In genomic region chr21:37862536-37862935, GRCh38 we compare ENCODE assay signal across 8 cellular contexts. TPM values are rescaled to one million over a fixed set of nuclear protein-coding genes. Genes with fewer than 3 reads are reported as not detected.
DNase-seq lines count a peak whose midpoint lies in the region; ATAC-seq and TF ChIP-seq lines count a peak whose summit lies in the region.

No MANE protein-coding gene starts in this region.

- H3K9me3 ChIP-seq in OCI-LY3 (ENCODE audit: insufficient read depth, low read length) (no peaks in the 10 kb centered on the region), ascending aorta (no peaks in the 10 kb centered on the region)

- no peaks in the 10 kb centered on the region for H3K36me3 ChIP-seq in OCI-LY3 (replicated peaks; ENCODE audit: low read depth, low read length)
- H3K36me3 ChIP-seq in ascending aorta, result no peaks in the 10 kb centered on the region

- H3K27me3 ChIP-seq in OCI-LY3 (ENCODE audit: low read depth, low read length) (no peaks in the 10 kb centered on the region), ascending aorta (no peaks in the 10 kb centered on the region)

- H2AFZ ChIP-seq in OCI-LY3 (ENCODE audit: low read depth, low read length), result peak overlapping the region; percentile 85

- intact Hi-C loops in ascending aorta (cut with DNase I), result no loop called here

- H3K4me3 ChIP-seq in OCI-LY3 (ENCODE audit: low read length), result peak overlapping the region; percentile 33; the same call in 1 of the 2 replicates
- no peak overlapping the region for H3K4me3 ChIP-seq in fibroblast of villous mesenchyme (ENCODE audit: low read depth, low read length)
- H3K4me3 ChIP-seq in ascending aorta, result no peak overlapping the region

- H3K9ac ChIP-seq in OCI-LY3 (ENCODE audit: low read length), result no peak overlapping the region

- TF ChIP-seq CTCF in OCI-LY3 (IDR thresholded peaks at IDR 0.05; ENCODE audit: low read depth, low read length), result no peak
- no peak for TF ChIP-seq CTCF in fibroblast of villous mesenchyme (IDR thresholded peaks at IDR 0.05; ENCODE audit: insufficient read depth, low read depth, low read length)
- no peak for TF ChIP-seq CTCF in ascending aorta (IDR thresholded peaks at IDR 0.05)

- H3K79me2 ChIP-seq in OCI-LY3 (ENCODE audit: low read length), result no peaks in the 10 kb centered on the region

- no peaks in the 10 kb centered on the region for H4K20me1 ChIP-seq in OCI-LY3 (ENCODE audit: insufficient read depth, low read length)

- no peaks in the 10 kb centered on the region for H3K4me1 ChIP-seq in OCI-LY3 (ENCODE audit: low read length)
- no peaks in the 10 kb centered on the region for H3K4me1 ChIP-seq in ascending aorta

- peak; percentile 62 for ATAC-seq in HG02885 (IDR thresholded peaks at IDR 0.05; ENCODE audit: poor library complexity, unreplicated experiment)
- ATAC-seq in HG03354 (IDR thresholded peaks at IDR 0.05; ENCODE audit: poor library complexity, severe bottlenecking, unreplicated experiment), result no peak

- DNase-seq in Caki2 (ENCODE audit: low read depth) (peak; percentile 47), fibroblast of villous mesenchyme (ENCODE audit: low read depth) (peak; percentile 76), OCI-M2 (lab: John Stamatoyannopoulos, UW; ENCODE audit: unreplicated experiment) (no peak), ascending aorta (ENCODE audit: low spot score in 2 of 2) (no peak), activated T-cell treated with anti-CD3 and anti-CD28 coated beads for 4 hours (no peak)

- in situ Hi-C loops in Caki2 (cut with HindIII; ENCODE audit: low pct_unique_long_range_greater_than_20kb, low sequenced_read_pairs), result no loop called here

- peak overlapping the region; percentile 39 for H3K4me2 ChIP-seq in OCI-LY3 (ENCODE audit: low read length)

- H3K27ac ChIP-seq in OCI-LY3 (ENCODE audit: low read length) (no peak overlapping the region), ascending aorta (no peak overlapping the region)

RNA-seq across cellular contexts. Expression of gene KCNJ6, which starts 53.7 kb away (rescaled TPM):
- not detected in 2 replicates for total RNA-seq in Caki2 (2014; rRNA removed; shearing (Covaris generic); ENCODE audit: low replicate concordance)
- total RNA-seq in fibroblast of villous mesenchyme (under 0.01 TPM in 1 of 2 replicates, not detected in the other), ascending aorta (0.64 TPM)

Comparison
In these comparisons a context has a peak if more than half of its experiments do, and no peak if none do; other contexts are left out.
1. DNase-seq: peak in Caki2 (single experiment) and fibroblast of villous mesenchyme (single experiment); none in OCI-M2 (single experiment), ascending aorta (0 of 2) and activated T-cell treated with anti-CD3 and anti-CD28 coated beads for 4 hours (single experiment).